Comparison of ENCODE assay signal across 15 cellular contexts in the genomic region with DNA sequence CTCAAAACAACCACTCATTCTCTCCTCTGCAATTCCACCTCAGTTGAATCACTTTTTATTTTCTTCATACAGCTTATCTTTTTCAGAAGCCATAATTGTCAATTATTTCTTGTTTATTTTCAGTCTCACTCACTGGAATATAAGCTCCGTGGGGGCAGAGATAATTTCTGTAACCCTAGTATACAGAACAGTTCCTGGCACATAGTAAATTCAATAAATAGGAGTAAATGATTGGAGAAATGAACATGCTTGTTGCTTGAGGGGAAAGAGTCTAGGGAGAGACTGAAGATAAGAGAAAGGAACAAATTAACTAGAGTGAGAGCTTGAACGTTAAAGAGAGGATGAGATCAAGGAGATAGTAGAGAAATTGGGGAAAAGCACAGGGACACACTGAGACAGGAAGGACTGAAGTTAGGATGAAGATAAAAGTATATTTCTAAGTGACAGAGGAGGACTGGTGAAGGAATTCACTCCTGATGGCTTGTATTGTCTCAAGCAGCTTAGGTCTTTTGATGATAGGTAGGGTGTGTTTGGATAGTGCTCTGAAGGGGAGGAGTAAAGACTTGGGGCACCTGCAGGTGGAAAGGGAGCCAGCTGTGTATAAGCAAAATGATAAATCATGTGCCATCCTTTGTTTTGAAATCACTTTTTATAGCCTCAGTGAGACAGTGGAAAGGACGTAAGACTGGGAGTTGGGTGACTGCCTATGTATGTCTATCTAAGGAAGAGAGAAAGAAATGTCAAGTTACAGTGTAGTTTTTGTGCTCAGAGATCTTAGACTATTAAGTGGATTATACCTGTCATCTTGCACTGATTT. TPM values are rescaled to one million over a fixed set of nuclear protein-coding genes. Genes with fewer than 3 reads are reported as not detected.
A peak's percentile ranks its signal among the peaks of the same experiment; 100 is the strongest.
DNase-seq lines count a peak whose midpoint lies in the region; ATAC-seq and TF ChIP-seq lines count a peak whose summit lies in the region.
"Had no signal": no experiment of that assay in that cellular context is flagged by ENCODE, and none has a peak within 500 bp of the region (broad histone marks: within the 10 kb centered on the region; RNA-seq: fewer than 3 reads in every experiment).

No MANE protein-coding gene starts in this region.

- CTCF ChIA-PET in MCF 10A (lab: Yijun Ruan, JAX) (interaction anchor here (0.6 to 1.1 kb wide), 2 partner anchors 124 to 378 kb away, joined by 3 read pairs; no protein-coding TSS in a partner anchor), PC-3 (lab: Charles Lee) (interaction anchor here (0.5 kb wide), 1 partner anchor 93 kb away, joined by 5 read pairs; no protein-coding TSS in a partner anchor)
- CTCF ChIA-PET in CD4-positive, alpha-beta T cell (lab: Charles Lee), result no interaction called here
- CTCF ChIA-PET in CD8-positive, alpha-beta memory T cell (lab: Charles Lee), result no interaction called here

- H3K27me3 ChIP-seq in breast epithelium (no peaks in the 10 kb centered on the region), PC-3 (ENCODE audit: low read length) (no peaks in the 10 kb centered on the region), iPS-20b (ENCODE audit: insufficient read depth, low read length) (no peaks in the 10 kb centered on the region)
- H3K27me3 ChIP-seq in CD4-positive, alpha-beta T cell (ENCODE audit: control insufficient read depth, insufficient read depth, low read length), result no peaks in the 10 kb centered on the region
- no peaks in the 10 kb centered on the region for H3K27me3 ChIP-seq in CD8-positive, alpha-beta memory T cell (ENCODE audit: insufficient read depth, low read length, poor library complexity, severe bottlenecking)
- H3K27me3 ChIP-seq: tibial nerve had no signal

- POLR2A ChIA-PET in MCF 10A (lab: Yijun Ruan, JAX), result interaction anchor here (0.6 to 1.3 kb wide), 3 partner anchors 18 to 565 kb away, joined by 3 read pairs; no protein-coding TSS in a partner anchor
- POLR2A ChIA-PET in PC-3 (lab: Charles Lee; ENCODE audit: unreplicated experiment), result no interaction called here
- POLR2A ChIA-PET in CD4-positive, alpha-beta T cell (lab: Charles Lee), result no interaction called here
- POLR2A ChIA-PET in CD8-positive, alpha-beta memory T cell (lab: Charles Lee), result no interaction called here

- H3K4me3 Mint-ChIP-seq in MCF 10A (ENCODE audit: unreplicated experiment), result no peak overlapping the region
- no peak overlapping the region for H3K4me3 Mint-ChIP-seq in CD4-positive, alpha-beta T cell
- no peak overlapping the region for H3K4me3 Mint-ChIP-seq in CD8-positive, alpha-beta memory T cell

- H3K4me3 ChIP-seq in breast epithelium (peak overlapping the region in 1 of 3 donors; percentile 96), PC-3 (ENCODE audit: low read length) (peak overlapping the region; percentile 96), iPS-20b (ENCODE audit: low read length) (peak overlapping the region; percentile 88), urinary bladder (ENCODE audit: low read depth, low read length) (no peak overlapping the region)
- H3K4me3 ChIP-seq in CD8-positive, alpha-beta memory T cell (ENCODE audit: low read length), result no peak overlapping the region

- H3K9ac ChIP-seq in PC-3 (ENCODE audit: low read length), result no peak overlapping the region
- peak overlapping the region; percentile 90; the same call in 1 of the 2 replicates for H3K9ac ChIP-seq in iPS-20b (ENCODE audit: low read depth, low read length)

- H3K27ac ChIP-seq in breast epithelium (no peak overlapping the region), PC-3 (ENCODE audit: low read length) (no peak overlapping the region), iPS-20b (ENCODE audit: low read length) (no peak overlapping the region), urinary bladder (ENCODE audit: low read depth) (peak overlapping the region; percentile 10)
- no peak overlapping the region for H3K27ac ChIP-seq in CD4-positive, alpha-beta T cell (ENCODE audit: low read depth, low read length)
- no peak overlapping the region for H3K27ac ChIP-seq in CD8-positive, alpha-beta memory T cell (ENCODE audit: low read depth, low read length)
- H3K27ac ChIP-seq: HL-60 had no signal

- no peaks in the 10 kb centered on the region for H3K9me3 Mint-ChIP-seq in MCF 10A (ENCODE audit: unreplicated experiment)
- no peaks in the 10 kb centered on the region for H3K9me3 Mint-ChIP-seq in CD4-positive, alpha-beta T cell
- no peaks in the 10 kb centered on the region for H3K9me3 Mint-ChIP-seq in CD8-positive, alpha-beta memory T cell

- H3K36me3 ChIP-seq in breast epithelium, result no peaks in the 10 kb centered on the region
- peaks cover 20% of the 10 kb centered on the region for H3K36me3 ChIP-seq in PC-3 (ENCODE audit: low read depth, low read length)
- peaks cover 51% of the 10 kb centered on the region for H3K36me3 ChIP-seq in iPS-20b (ENCODE audit: insufficient read depth, low read depth, low read length)
- no peaks in the 10 kb centered on the region for H3K36me3 ChIP-seq in urinary bladder (ENCODE audit: insufficient read depth)
- H3K36me3 ChIP-seq in CD8-positive, alpha-beta memory T cell (ENCODE audit: insufficient read depth, low read length), result no peaks in the 10 kb centered on the region

- H3K9me3 ChIP-seq in breast epithelium, result no peaks in the 10 kb centered on the region
- H3K9me3 ChIP-seq in PC-3 (ENCODE audit: low read length), result no peaks in the 10 kb centered on the region
- no peaks in the 10 kb centered on the region for H3K9me3 ChIP-seq in iPS-20b (ENCODE audit: insufficient read depth, low read depth, low read length)
- H3K9me3 ChIP-seq in CD4-positive, alpha-beta T cell (ENCODE audit: control insufficient read depth, low read length), result no peaks in the 10 kb centered on the region
- no peaks in the 10 kb centered on the region for H3K9me3 ChIP-seq in CD8-positive, alpha-beta memory T cell (ENCODE audit: low read length)
- H3K9me3 ChIP-seq: tibial nerve had no signal

- H3K4me1 ChIP-seq in breast epithelium, result no peaks in the 10 kb centered on the region
- H3K4me1 ChIP-seq in PC-3 (ENCODE audit: insufficient read depth, low read length), result peaks cover 21% of the 10 kb centered on the region
- H3K4me1 ChIP-seq in iPS-20b (ENCODE audit: insufficient read depth, low read length), result peaks cover 3% of the 10 kb centered on the region
- H3K4me1 ChIP-seq in urinary bladder (ENCODE audit: insufficient read depth), result no peaks in the 10 kb centered on the region
- peaks cover 38% of the 10 kb centered on the region for H3K4me1 ChIP-seq in CD8-positive, alpha-beta memory T cell (ENCODE audit: insufficient read depth, low read length)

- TF ChIP-seq CTCF in MCF 10A (IDR thresholded peaks at IDR 0.05; ENCODE audit: unreplicated experiment) (no peak), breast epithelium (IDR thresholded peaks at IDR 0.05) (no peak), PC-3 (conservative IDR thresholded peaks at IDR 0.05; ENCODE audit: low read depth, low read length) (no peak)
- TF ChIP-seq CTCF in CD4-positive, alpha-beta T cell (IDR thresholded peaks at IDR 0.05), result no peak

- DNase-seq in MCF 10A (ENCODE audit: unreplicated experiment) (no peak), breast epithelium (ENCODE audit: low spot score in 2 of 2) (no peak), PC-3 (no peak)
- DNase-seq in CD4-positive, alpha-beta T cell, result no peak
- no peak for DNase-seq in CD8-positive, alpha-beta memory T cell
- DNase-seq: activated CD4-positive, alpha-beta T cell treated with anti-CD3 and anti-CD28 coated beads for 48 hours; DMS153; NCI-H1105; NCI-H82; SW 1271 had no signal

- no peak overlapping the region for H3K27ac Mint-ChIP-seq in MCF 10A (ENCODE audit: low read depth, unreplicated experiment)
- no peak overlapping the region for H3K27ac Mint-ChIP-seq in CD4-positive, alpha-beta T cell
- no peak overlapping the region for H3K27ac Mint-ChIP-seq in CD8-positive, alpha-beta memory T cell

- peaks cover 71% of the 10 kb centered on the region for H3K79me2 ChIP-seq in PC-3 (ENCODE audit: low read length)

- TF ChIP-seq POLR2A in breast epithelium (IDR thresholded peaks at IDR 0.05), result no peak

- H3K4me2 ChIP-seq in PC-3 (ENCODE audit: low read length), result peak overlapping the region; percentile 87

- H3F3A ChIP-seq in PC-3 (ENCODE audit: low read length, unreplicated experiment), result no peaks in the 10 kb centered on the region

- H3K36me3 Mint-ChIP-seq in MCF 10A (ENCODE audit: insufficient read depth, unreplicated experiment), result peaks cover 32% of the 10 kb centered on the region
- H3K36me3 Mint-ChIP-seq in CD4-positive, alpha-beta T cell (ENCODE audit: low read depth), result peaks cover 32% of the 10 kb centered on the region
- peaks cover 0 to 33% (median 18%) of the 10 kb centered on the region in 3 donors for H3K36me3 Mint-ChIP-seq in CD8-positive, alpha-beta memory T cell

- no peaks in the 10 kb centered on the region for H3K9me2 ChIP-seq in PC-3 (replicated peaks; ENCODE audit: low read length)

- intact Hi-C loops in MCF 10A (cut with micrococcal nuclease), result no loop called here
- intact Hi-C loops in breast epithelium (cut with DNase I; ENCODE audit: low total_unique reads), result no loop called here
- intact Hi-C loops in PC-3 (cut with micrococcal nuclease), result loop anchor here (5.0 kb wide), 2 partner anchors 136 to 409 kb away; a partner anchor contains a TSS
- intact Hi-C loops in CD4-positive, alpha-beta T cell (cut with DNase I, micrococcal nuclease), result loop anchor here (2.0 to 10.0 kb wide), 7 partner anchors 136 to 1968 kb away; a partner anchor contains a TSS

- H2AFZ ChIP-seq in PC-3 (ENCODE audit: low read length), result no peak overlapping the region

- BruUV-seq in MCF 10A (replicated peaks; lab: Mats Ljungman, UMichigan) (TSS peak; percentile 32), PC-3 (replicated peaks; lab: Mats Ljungman, UMichigan) (TSS peak; percentile 32)

- H3K27me3 Mint-ChIP-seq in MCF 10A (ENCODE audit: insufficient read depth, unreplicated experiment), result no peaks in the 10 kb centered on the region
- H3K27me3 Mint-ChIP-seq in CD4-positive, alpha-beta T cell, result no peaks in the 10 kb centered on the region
- no peaks in the 10 kb centered on the region for H3K27me3 Mint-ChIP-seq in CD8-positive, alpha-beta memory T cell

- no peaks in the 10 kb centered on the region for H4K20me1 ChIP-seq in PC-3 (ENCODE audit: low read length)

- peaks cover 8% of the 10 kb centered on the region for H3K4me1 Mint-ChIP-seq in MCF 10A (ENCODE audit: insufficient read depth, unreplicated experiment)
- H3K4me1 Mint-ChIP-seq in CD4-positive, alpha-beta T cell (ENCODE audit: low read depth), result peaks cover 29% of the 10 kb centered on the region
- H3K4me1 Mint-ChIP-seq in CD8-positive, alpha-beta memory T cell, result peaks cover 20 to 31% (median 29%) of the 10 kb centered on the region in 3 donors

- ATAC-seq in PC-3 (no peak), GM18870 (IDR thresholded peaks at IDR 0.05; ENCODE audit: unreplicated experiment) (no peak)
- ATAC-seq in CD4-positive, alpha-beta T cell (ENCODE audit: poor library complexity), result no peak

- WGBS in urinary bladder, result 24% methylated on average over 3 of the region's 3 CpGs

RNA-seq across cellular contexts. Expression of a gene that starts 2.2 kb away (rescaled TPM):
- total RNA-seq in MCF 10A (2022), result 36.2 and 37.6 TPM in 2 replicates
- 10 to 100 TPM; 14.2 to 30.4 (median 21.0) TPM for total RNA-seq in breast epithelium
- total RNA-seq in PC-3 (2014; rRNA removed), result 12.2 and 14.6 TPM in 2 replicates
- 43.8 TPM for total RNA-seq in urinary bladder
- 11.2 TPM for polyA plus RNA-seq in urinary bladder
- 10 to 100 TPM; 19.4 to 19.8 TPM for total RNA-seq in CD4-positive, alpha-beta T cell
- total RNA-seq in CD8-positive, alpha-beta memory T cell, result 10 to 100 TPM; 32.8 to 34.1 TPM
- 13.5 TPM for polyA plus RNA-seq in CD8-positive, alpha-beta memory T cell

Comparison
In these comparisons a context has a peak if more than half of its experiments do, and no peak if none do; other contexts are left out.
1. H3K4me3 ChIP-seq: peak in PC-3 (single experiment) and iPS-20b (single experiment); none in urinary bladder (single experiment) and CD8-positive, alpha-beta memory T cell (single experiment).
2. CTCF ChIA-PET loops: an anchor here in MCF 10A (0.6 to 1.1 kb wide) and PC-3 (0.5 kb wide); none called in CD4-positive, alpha-beta T cell and CD8-positive, alpha-beta memory T cell.
3. intact Hi-C loops: an anchor here in PC-3 (5.0 kb wide) and CD4-positive, alpha-beta T cell (2.0 to 10.0 kb wide); none called in MCF 10A and breast epithelium.